25 cellular contexts compared by ENCODE assay signal in the genomic region with DNA sequence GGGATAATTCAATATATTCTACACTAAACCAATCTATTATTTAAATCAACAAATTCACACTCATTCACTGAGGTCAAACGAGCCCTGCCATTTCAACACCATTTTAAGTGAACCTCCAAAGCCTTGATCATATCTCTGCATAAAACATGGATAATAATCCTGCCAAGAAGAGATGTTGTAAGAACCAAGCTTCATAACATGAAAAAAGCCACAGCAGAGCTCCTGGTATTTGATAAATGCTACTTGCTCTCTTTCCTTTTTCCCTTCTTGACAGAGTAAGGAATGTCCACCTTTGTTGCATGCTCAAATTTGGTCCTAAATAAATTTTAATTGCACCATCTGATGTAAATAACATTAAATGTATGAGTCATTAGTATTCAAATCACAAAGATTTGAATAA.
DNase-seq lines count a peak whose midpoint lies in the region; ATAC-seq, FAIRE-seq and TF ChIP-seq lines count a peak whose summit lies in the region.
"Had no signal": no experiment of that assay in that cellular context is flagged by ENCODE, and none has a peak within 500 bp of the region (broad histone marks: within the 10 kb centered on the region; RNA-seq: fewer than 3 reads in every experiment).

No MANE protein-coding gene starts in this region.

- H3K4me2 ChIP-seq in A549 (peak overlapping the region; percentile 67; the same call in 2 of the 3 replicates), IMR-90 (ENCODE audit: low read depth, low read length) (no peak overlapping the region), hepatocyte (no peak overlapping the region)

- no peak overlapping the region for H2AK5ac ChIP-seq in IMR-90 (ENCODE audit: low read depth, low read length)

- H3K4me3 ChIP-seq in A549 (no peak overlapping the region), IMR-90 (ENCODE audit: insufficient read depth, low read depth, low read length) (no peak overlapping the region), brain microvascular endothelial cell (ENCODE audit: low read depth, low read length) (no peak overlapping the region), hepatocyte (no peak overlapping the region), body of pancreas (no peak overlapping the region)
- H3K4me3 ChIP-seq: ascending aorta, uterus had no signal

- H3K79me2 ChIP-seq in hepatocyte: no peaks in the 10 kb centered on the region

- H3K36me3 ChIP-seq in IMR-90 (ENCODE audit: control insufficient read depth, insufficient read depth, low read length) (no peaks in the 10 kb centered on the region), brain microvascular endothelial cell (replicated peaks) (no peaks in the 10 kb centered on the region), hepatocyte (replicated peaks; ENCODE audit: insufficient read depth, low read depth) (no peaks in the 10 kb centered on the region), body of pancreas (replicated peaks in 1 of 2; ENCODE audit: insufficient read depth in 1 of 2, low read depth in 2 of 2) (no peaks in the 10 kb centered on the region)
- H3K36me3 ChIP-seq: ascending aorta, uterus, WERI-Rb-1 had no signal

- no peak overlapping the region for H3K23ac ChIP-seq in IMR-90 (ENCODE audit: low read depth, low read length)

- WGBS in A549 (ENCODE audit: missing lambda C conversion rate): 26% methylated on average over 1 of the region's 1 CpG
- WGBS in IMR-90 (ENCODE audit: extremely low coverage in 2 of 2, insufficient read length in 1 of 2), 2 experiments: 100% methylated on average over 1 of the region's 1 CpG; no CpG with 5 or more reads in 1 of the 2 experiments
- 71% methylated on average over 1 of the region's 1 CpG for WGBS in hepatocyte (ENCODE audit: low lambda C conversion rate, missing lambda C conversion rate)
- WGBS in body of pancreas, 2 donors: 41 to 83% methylated on average over 1 of the region's 1 CpG

- ATAC-seq in A549: no peak
- no peak for ATAC-seq in IMR-90 (ENCODE audit: low read depth)
- ATAC-seq in body of pancreas: no peak
- ATAC-seq: natural killer cell had no signal

- no peaks in the 10 kb centered on the region for H3K9me1 ChIP-seq in IMR-90 (ENCODE audit: insufficient read depth, low read length)

- no peak overlapping the region for H4K91ac ChIP-seq in IMR-90 (ENCODE audit: insufficient read depth, low read depth, low read length)

- H3K27ac ChIP-seq in A549: peak overlapping the region; percentile 86 to 91
- no peak overlapping the region for H3K27ac ChIP-seq in IMR-90 (ENCODE audit: insufficient read depth, low read length)
- H3K27ac ChIP-seq in brain microvascular endothelial cell: peak overlapping the region; percentile 54
- H3K27ac ChIP-seq in hepatocyte: peak overlapping the region; percentile 33
- peak overlapping the region in 1 of 4 donors; percentile 53 for H3K27ac ChIP-seq in body of pancreas
- H3K27ac ChIP-seq: uterus, WERI-Rb-1 had no signal

- H3K18ac ChIP-seq in IMR-90 (ENCODE audit: low read depth, low read length): no peak overlapping the region

- no peak overlapping the region for H3K14ac ChIP-seq in IMR-90 (replicated peaks; ENCODE audit: low read depth, low read length)

- CTCF ChIA-PET in A549 (lab: Yijun Ruan, JAX): interaction anchor here (1.7 kb wide), 1 partner anchor 9 kb away, joined by 3 read pairs; no protein-coding TSS in a partner anchor
- CTCF ChIA-PET in IMR-90 (lab: Yijun Ruan, JAX): no interaction called here

- H3K9me3 ChIP-seq in A549 (0 out of 3 replicates have a peak, but pooled peaks cover 4% of the 10 kb centered on the region), IMR-90 (ENCODE audit: control insufficient read depth, insufficient read depth, low read length) (no peaks in the 10 kb centered on the region), hepatocyte (ENCODE audit: low read depth) (no peaks in the 10 kb centered on the region), body of pancreas (no peaks in the 10 kb centered on the region)
- H3K9me3 ChIP-seq: ascending aorta, uterus had no signal

- H2AFZ ChIP-seq in IMR-90 (replicated peaks; ENCODE audit: low read length, poor library complexity) (no peak overlapping the region), hepatocyte (no peak overlapping the region)

- no peak overlapping the region for H2BK20ac ChIP-seq in IMR-90 (ENCODE audit: low read depth, low read length)

- H3K9ac ChIP-seq in IMR-90 (ENCODE audit: low read depth, low read length): no peak overlapping the region

- TF ChIP-seq CTCF in A549 (IDR thresholded peaks at IDR 0.05) (no peak), IMR-90 (conservative IDR thresholded peaks at IDR 0.05; ENCODE audit: low read depth, low read length) (no peak), brain microvascular endothelial cell (IDR thresholded peaks at IDR 0.05; ENCODE audit: low read depth, low read length, missing control alignments) (no peak), hepatocyte (IDR thresholded peaks at IDR 0.05; ENCODE audit: poor library complexity) (no peak), body of pancreas (IDR thresholded peaks at IDR 0.05) (no peak)

- DNase-seq in A549 (ENCODE audit: low read depth in 1 of 2, low spot score in 1 of 2): no peak
- peak; percentile 27 for DNase-seq in IMR-90
- DNase-seq in brain microvascular endothelial cell: no peak
- DNase-seq in hepatocyte (ENCODE audit: low spot score): no peak
- DNase-seq in activated T-cell treated with anti-CD3 and anti-CD28 coated beads, Interleukin-2, amount 50 U/mL, for 1 hour: no peak
- no peak for DNase-seq in body of pancreas
- DNase-seq in OCI-M2 (lab: John Stamatoyannopoulos, UW; ENCODE audit: unreplicated experiment): no peak
- no peak for DNase-seq in iPS-NIHi7 (ENCODE audit: extremely low spot score)
- DNase-seq: ACHN; activated CD4-positive, alpha-beta T cell treated with anti-CD3 and anti-CD28 coated beads, Interleukin-2, amount 50 U/mL, for 4 hours; activated naive CD4-positive, alpha-beta T cell; DMS153; KG1; natural killer cell; NCI-H1092 treated with DMSO at 0.1 percent for 48 hours; NCI-H510A treated with DMSO at 0.1 percent for 48 hours; SHP77 treated with DMSO at 0.1 percent for 48 hours; stimulated activated CD4-positive, alpha-beta T cell treated with anti-CD3 and anti-CD28 coated beads, Interleukin-4, amount 100 ng/mL, for 4 hours; substantia nigra; T-helper 2 cell; uterus; WERI-Rb-1 had no signal

- no peak overlapping the region for H3K4ac ChIP-seq in IMR-90 (ENCODE audit: low read depth, low read length)

- TF ChIP-seq RAD21 in A549 (conservative IDR thresholded peaks at IDR 0.05 in 1 of 2, IDR thresholded peaks at IDR 0.05 in 1 of 2): no peak
- TF ChIP-seq RAD21 in IMR-90 (IDR thresholded peaks at IDR 0.05; ENCODE audit: low read length): no peak

- intact Hi-C loops in IMR-90 (cut with micrococcal nuclease): no loop called here
- intact Hi-C loops in body of pancreas (cut with DNase I): no loop called here

- H4K5ac ChIP-seq in IMR-90 (ENCODE audit: low read depth, low read length): no peak overlapping the region

- no peak for TF ChIP-seq POLR2A in A549 (IDR thresholded peaks at IDR 0.05; ENCODE audit: low read length)
- TF ChIP-seq POLR2A in IMR-90 (IDR thresholded peaks at IDR 0.05; ENCODE audit: low read depth, low read length): no peak
- no peak for TF ChIP-seq POLR2A in body of pancreas (IDR thresholded peaks at IDR 0.05)

- no peak overlapping the region for H2AK9ac ChIP-seq in IMR-90 (replicated peaks; ENCODE audit: low read depth, low read length, poor library complexity)

- H2BK120ac ChIP-seq in IMR-90 (ENCODE audit: low read depth, low read length): no peak overlapping the region

- H3K9me2 ChIP-seq in hepatocyte (replicated peaks; ENCODE audit: insufficient read depth): no peaks in the 10 kb centered on the region

- no peak for FAIRE-seq in A549 (lab: Jason Lieb, UNC)
- FAIRE-seq: colon, small intestine had no signal

- H2BK15ac ChIP-seq in IMR-90 (ENCODE audit: low read depth, low read length): no peak overlapping the region

- H4K20me1 ChIP-seq in IMR-90 (ENCODE audit: insufficient read depth, low read length) (no peaks in the 10 kb centered on the region), hepatocyte (ENCODE audit: insufficient read depth, poor library complexity, severe bottlenecking) (no peaks in the 10 kb centered on the region)

- H2BK5ac ChIP-seq in IMR-90 (ENCODE audit: low read depth, low read length, poor library complexity, severe bottlenecking): no peak overlapping the region

- no peak overlapping the region for H4K8ac ChIP-seq in IMR-90 (ENCODE audit: low read depth in 2 of 2, low read length in 2 of 2)

- TF ChIP-seq EP300 in A549 (IDR thresholded peaks at IDR 0.05): no peak

- H3K27me3 ChIP-seq in IMR-90 (ENCODE audit: control insufficient read depth, insufficient read depth, low read length): no peaks in the 10 kb centered on the region
- no peaks in the 10 kb centered on the region for H3K27me3 ChIP-seq in brain microvascular endothelial cell (replicated peaks)
- no peaks in the 10 kb centered on the region for H3K27me3 ChIP-seq in hepatocyte
- H3K27me3 ChIP-seq in body of pancreas: no peaks in the 10 kb centered on the region
- H3K27me3 ChIP-seq: ascending aorta, uterus had no signal

- in situ Hi-C loops in IMR-90 (cut with MboI; ENCODE audit: low sequenced_read_pairs): no loop called here
- in situ Hi-C loops in brain microvascular endothelial cell (cut with HindIII; ENCODE audit: low pct_ligation_motif_present, low sequenced_read_pairs): no loop called here

- no peaks in the 10 kb centered on the region for H3K79me1 ChIP-seq in IMR-90 (ENCODE audit: low read depth in 1 of 2, low read length in 2 of 2)

- H3K4me1 ChIP-seq in A549 (peaks cover 49% of the 10 kb centered on the region), IMR-90 (ENCODE audit: control insufficient read depth, insufficient read depth, low read length) (peaks cover 5% of the 10 kb centered on the region; the same call in 1 of the 2 replicates), hepatocyte (ENCODE audit: insufficient read depth) (peaks cover 21% of the 10 kb centered on the region), body of pancreas (peaks cover 23% of the 10 kb centered on the region)
- H3K4me1 ChIP-seq: uterus had no signal

- BruUV-seq in IMR-90 (replicated peaks; lab: Mats Ljungman, UMichigan): no TSS peak

- H3K56ac ChIP-seq in IMR-90 (ENCODE audit: extremely low read depth, insufficient read depth, low read length): no peak overlapping the region

- POLR2A ChIA-PET in A549 (lab: Yijun Ruan, JAX) (no interaction called here), IMR-90 (lab: Charles Lee; ENCODE audit: unreplicated experiment) (no interaction called here)

- dilution Hi-C loops in IMR-90 (cut with HindIII; ENCODE audit: low sequenced_read_pairs, unreplicated experiment): no loop called here

TF ChIP-seq in A549, 52 proteins besides CTCF, POLR2A, EP300 and RAD21:
- TF ChIP-seq RNF2 (IDR thresholded peaks at IDR 0.05; ENCODE audit: borderline replicate concordance, low read depth) (no peak), FOSL2 (IDR thresholded peaks at IDR 0.05) (no peak), FOSL2 (CRISPR knock-in tag; IDR thresholded peaks at IDR 0.05) (peak; percentile 36; the same call in 1 of the 2 replicates)

TF ChIP-seq in IMR-90, 13 proteins besides CTCF, POLR2A, EP300 and RAD21 (continues in another document):
- TF ChIP-seq MAFK (IDR thresholded peaks at IDR 0.05; ENCODE audit: low read depth, low read length): no peak
